ENCODE assay signal across 9 cellular contexts in genomic region chr4:83618991-83619390, GRCh38.
A peak's percentile ranks its signal among the peaks of the same experiment; 100 is the strongest.
DNase-seq lines count a peak whose midpoint lies in the region; ATAC-seq and TF ChIP-seq lines count a peak whose summit lies in the region.
"Had no signal": no experiment of that assay in that cellular context is flagged by ENCODE, and none has a peak within 500 bp of the region (broad histone marks: within the 10 kb centered on the region; RNA-seq: fewer than 3 reads in every experiment).

No MANE protein-coding gene starts in this region.

- peak overlapping the region; percentile 17 to 91 (median 71) for H3K27ac Mint-ChIP-seq in CD14-positive monocyte
- no peak overlapping the region for H3K27ac Mint-ChIP-seq in naive thymus-derived CD4-positive, alpha-beta T cell
- no peak overlapping the region for H3K27ac Mint-ChIP-seq in activated naive CD8-positive, alpha-beta T cell treated with anti-CD3 and anti-CD28 coated beads for 36 hours
- H3K27ac Mint-ChIP-seq: activated T-helper 2 cell treated with anti-CD3 and anti-CD28 coated beads, Interferon-gamma antibody, Interleukin-2, Interleukin-4, amounts not matched to agents 10 μg/mL and 5 μg/mL and 100 μg/mL, durations not matched to agents 14 hours and 24 hours and 36 hours had no signal

- POLR2A ChIA-PET in naive thymus-derived CD4-positive, alpha-beta T cell (lab: Charles Lee) = no interaction called here

- peak; percentile 46 for ATAC-seq in naive thymus-derived CD4-positive, alpha-beta T cell
- no peak for ATAC-seq in activated T-cell treated with anti-CD3 and anti-CD28 coated beads, Interleukin-2, amount 50 U/mL, for 4 hours

- H3K27me3 Mint-ChIP-seq in CD14-positive monocyte (ENCODE audit: low read depth in 3 of 3) = peaks cover 2 to 5% (median 3%) of the 10 kb centered on the region in 3 donors
- peaks cover 12 to 53% (median 38%) of the 10 kb centered on the region in 5 donors for H3K27me3 Mint-ChIP-seq in naive thymus-derived CD4-positive, alpha-beta T cell
- peaks cover 44% of the 10 kb centered on the region for H3K27me3 Mint-ChIP-seq in activated naive CD8-positive, alpha-beta T cell treated with anti-CD3 and anti-CD28 coated beads for 36 hours
- peaks cover 21% of the 10 kb centered on the region for H3K27me3 Mint-ChIP-seq in activated T-cell treated with anti-CD3 and anti-CD28 coated beads, Interleukin-2, amount 50 U/mL, for 4 hours (ENCODE audit: low read depth)

- H3K27ac ChIP-seq in naive thymus-derived CD4-positive, alpha-beta T cell (ENCODE audit: low read depth, low read length) = no peak overlapping the region
- H3K27ac ChIP-seq in tibial nerve = no peak overlapping the region

- H3K4me3 Mint-ChIP-seq in CD14-positive monocyte = peak overlapping the region; percentile 43 to 75
- no peak overlapping the region for H3K4me3 Mint-ChIP-seq in naive thymus-derived CD4-positive, alpha-beta T cell
- no peak overlapping the region for H3K4me3 Mint-ChIP-seq in activated naive CD8-positive, alpha-beta T cell treated with anti-CD3 and anti-CD28 coated beads for 36 hours
- no peak overlapping the region for H3K4me3 Mint-ChIP-seq in activated T-cell treated with anti-CD3 and anti-CD28 coated beads, Interleukin-2, amount 50 U/mL, for 4 hours

- no peaks in the 10 kb centered on the region for H3K4me1 ChIP-seq in naive thymus-derived CD4-positive, alpha-beta T cell (ENCODE audit: control insufficient read depth in 2 of 2, insufficient read depth in 2 of 2, low read length in 2 of 2)
- H3K4me1 ChIP-seq in tibial nerve = peaks cover 0 to 9% (median 0%) of the 10 kb centered on the region in 4 donors

- peaks cover 29% of the 10 kb centered on the region for H3K4me1 Mint-ChIP-seq in CD14-positive monocyte
- H3K4me1 Mint-ChIP-seq in naive thymus-derived CD4-positive, alpha-beta T cell = peaks cover 0 to 3% (median 0%) of the 10 kb centered on the region in 7 donors
- peaks cover 4% of the 10 kb centered on the region for H3K4me1 Mint-ChIP-seq in activated naive CD8-positive, alpha-beta T cell treated with anti-CD3 and anti-CD28 coated beads for 36 hours
- H3K4me1 Mint-ChIP-seq in activated T-cell treated with anti-CD3 and anti-CD28 coated beads, Interleukin-2, amount 50 U/mL, for 4 hours (ENCODE audit: low read depth) = no peaks in the 10 kb centered on the region

- 69 to 71% methylated on average over 3 of the region's 3 CpGs for WGBS in tibial nerve, 2 donors

- H3K36me3 ChIP-seq in naive thymus-derived CD4-positive, alpha-beta T cell (ENCODE audit: control insufficient read depth in 2 of 3, insufficient read depth in 3 of 3, low read length in 3 of 3) = no peaks in the 10 kb centered on the region
- no peaks in the 10 kb centered on the region for H3K36me3 ChIP-seq in tibial nerve

- DNase-seq in CD14-positive monocyte (ENCODE audit: low spot score) = no peak
- DNase-seq in NOMO-1 treated with dmso at 0.1 percent for 144 hours (lab: John Stamatoyannopoulos, UW; ENCODE audit: unreplicated experiment) = peak; percentile 42
- DNase-seq in epithelial cell of esophagus (ENCODE audit: low read depth) = peak; percentile 65
- no peak for DNase-seq in naive thymus-derived CD4-positive, alpha-beta T cell
- DNase-seq in activated naive CD8-positive, alpha-beta T cell treated with anti-CD3 and anti-CD28 coated beads for 36 hours = no peak
- no peak for DNase-seq in tibial nerve (ENCODE audit: low spot score in 2 of 2)
- DNase-seq in NCI-H2081 (lab: John Stamatoyannopoulos, UW) = no peak
- DNase-seq in activated T-cell treated with anti-CD3 and anti-CD28 coated beads, Interleukin-2, amount 50 U/mL, for 4 hours = no peak

- no peak for TF ChIP-seq CTCF in CD14-positive monocyte (IDR thresholded peaks at IDR 0.05)
- TF ChIP-seq CTCF in epithelial cell of esophagus (IDR thresholded peaks at IDR 0.05; ENCODE audit: insufficient read depth, low read depth, low read length, missing control alignments) = no peak
- TF ChIP-seq CTCF in tibial nerve (IDR thresholded peaks at IDR 0.05) = no peak

- H3K27me3 ChIP-seq in naive thymus-derived CD4-positive, alpha-beta T cell (ENCODE audit: control insufficient read depth in 2 of 2, insufficient read depth in 2 of 2, low read length in 2 of 2) = no peaks in the 10 kb centered on the region
- H3K27me3 ChIP-seq in tibial nerve = no peaks in the 10 kb centered on the region

- CTCF ChIA-PET in naive thymus-derived CD4-positive, alpha-beta T cell (lab: Charles Lee) = no interaction called here

- TF ChIP-seq POLR2A in tibial nerve (IDR thresholded peaks at IDR 0.05) = no peak

- H3K9me3 ChIP-seq in naive thymus-derived CD4-positive, alpha-beta T cell (ENCODE audit: control insufficient read depth in 2 of 3, low read length in 3 of 3) = peaks cover 0 to 27% (median 0%) of the 10 kb centered on the region in 3 experiments
- peaks cover 0 to 40% (median 0%) of the 10 kb centered on the region in 4 donors for H3K9me3 ChIP-seq in tibial nerve

- intact Hi-C loops in CD14-positive monocyte (cut with micrococcal nuclease) = no loop called here
- intact Hi-C loops in naive thymus-derived CD4-positive, alpha-beta T cell (cut with micrococcal nuclease) = no loop called here

- no peak for TF ChIP-seq EP300 in tibial nerve (IDR thresholded peaks at IDR 0.05)

- H3K36me3 Mint-ChIP-seq in CD14-positive monocyte = peaks cover 14 to 29% of the 10 kb centered on the region in 2 donors
- H3K36me3 Mint-ChIP-seq in naive thymus-derived CD4-positive, alpha-beta T cell = peaks cover 0 to 17% (median 10%) of the 10 kb centered on the region in 5 donors
- H3K36me3 Mint-ChIP-seq in activated naive CD8-positive, alpha-beta T cell treated with anti-CD3 and anti-CD28 coated beads for 36 hours = peaks cover 9% of the 10 kb centered on the region
- no peaks in the 10 kb centered on the region for H3K36me3 Mint-ChIP-seq in activated T-cell treated with anti-CD3 and anti-CD28 coated beads, Interleukin-2, amount 50 U/mL, for 4 hours (ENCODE audit: insufficient read depth)

- H3K4me3 ChIP-seq in epithelial cell of esophagus (ENCODE audit: low read length) = no peak overlapping the region
- no peak overlapping the region for H3K4me3 ChIP-seq in naive thymus-derived CD4-positive, alpha-beta T cell (ENCODE audit: low read length)
- no peak overlapping the region for H3K4me3 ChIP-seq in tibial nerve

- peaks cover 31 to 43% (median 40%) of the 10 kb centered on the region in 7 donors for H3K9me3 Mint-ChIP-seq in CD14-positive monocyte
- peaks cover 12 to 41% (median 25%) of the 10 kb centered on the region in 11 donors for H3K9me3 Mint-ChIP-seq in naive thymus-derived CD4-positive, alpha-beta T cell
- peaks cover 21% of the 10 kb centered on the region for H3K9me3 Mint-ChIP-seq in activated naive CD8-positive, alpha-beta T cell treated with anti-CD3 and anti-CD28 coated beads for 36 hours
- H3K9me3 Mint-ChIP-seq in activated T-cell treated with anti-CD3 and anti-CD28 coated beads, Interleukin-2, amount 50 U/mL, for 4 hours = peaks cover 18% of the 10 kb centered on the region

Comparison
In these comparisons a context has a peak if more than half of its experiments do, and no peak if none do; other contexts are left out.
1. DNase-seq: peak in NOMO-1 treated with dmso at 0.1 percent for 144 hours (single experiment) and epithelial cell of esophagus (single experiment); none in CD14-positive monocyte (single experiment), naive thymus-derived CD4-positive, alpha-beta T cell (0 of 9), activated naive CD8-positive, alpha-beta T cell treated with anti-CD3 and anti-CD28 coated beads for 36 hours (single experiment), tibial nerve (0 of 2), NCI-H2081 (0 of 2) and activated T-cell treated with anti-CD3 and anti-CD28 coated beads, Interleukin-2, amount 50 U/mL, for 4 hours (single experiment).
2. H3K27ac Mint-ChIP-seq: peak in CD14-positive monocyte (7 of 7); none in naive thymus-derived CD4-positive, alpha-beta T cell (0 of 9) and activated naive CD8-positive, alpha-beta T cell treated with anti-CD3 and anti-CD28 coated beads for 36 hours (single experiment).
3. H3K4me3 Mint-ChIP-seq: peak in CD14-positive monocyte (2 of 2); none in naive thymus-derived CD4-positive, alpha-beta T cell (0 of 10), activated naive CD8-positive, alpha-beta T cell treated with anti-CD3 and anti-CD28 coated beads for 36 hours (single experiment) and activated T-cell treated with anti-CD3 and anti-CD28 coated beads, Interleukin-2, amount 50 U/mL, for 4 hours (single experiment).